In the genomic region with DNA sequence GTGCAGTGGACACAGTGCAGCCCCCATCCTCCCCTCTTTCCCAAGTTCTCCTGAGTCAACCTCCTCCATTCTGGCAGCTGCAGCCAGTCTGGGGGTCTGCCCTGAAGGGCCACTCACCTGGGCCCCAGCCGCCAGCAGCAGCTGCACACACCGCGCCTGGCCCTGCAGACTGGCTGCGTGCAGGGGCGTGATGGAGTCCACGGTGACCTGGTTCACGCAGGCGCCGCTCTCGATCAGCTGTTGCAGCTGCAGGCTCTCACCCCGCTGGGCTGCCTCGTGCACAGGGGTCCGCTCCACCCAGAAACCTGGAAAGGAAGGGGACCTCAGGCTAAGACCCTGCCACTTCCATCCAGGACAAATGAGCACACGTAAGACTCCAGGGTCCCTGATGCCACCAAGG, we compare ENCODE assay signal across 18 cellular contexts. TPM values are rescaled to one million over a fixed set of nuclear protein-coding genes. Genes with fewer than 3 reads are reported as not detected.
DNase-seq lines count a peak whose midpoint lies in the region; ATAC-seq, FAIRE-seq and TF ChIP-seq lines count a peak whose summit lies in the region.
"Had no signal": no experiment of that assay in that cellular context is flagged by ENCODE, and none has a peak within 500 bp of the region (broad histone marks: within the 10 kb centered on the region; RNA-seq: fewer than 3 reads in every experiment).

No MANE protein-coding gene starts in this region.

- H3K23ac ChIP-seq in H1 (ENCODE audit: insufficient read length): no peak overlapping the region

- no peak overlapping the region for H3K4me3 Mint-ChIP-seq in mesothelial cell of epicardium
- H3K4me3 Mint-ChIP-seq in endodermal cell: no peak overlapping the region
- H3K4me3 Mint-ChIP-seq: CD4-positive, CD25-positive, alpha-beta regulatory T cell had no signal

- no peak overlapping the region; the same call in 1 of the 2 replicates for H3K18ac ChIP-seq in H1 (ENCODE audit: extremely low read depth, low read length)

- 99% methylated on average over 13 of the region's 14 CpGs; no CpG with 5 or more reads in 1 of the 2 experiments for WGBS in H1 (ENCODE audit: extremely low coverage in 1 of 2, insufficient coverage in 1 of 2, insufficient read length in 1 of 2, insufficient replicate concordance in 2 of 2, low coverage in 1 of 2, low lambda C conversion rate in 2 of 2, missing lambda C conversion rate in 1 of 2), 2 experiments
- 95 to 96% methylated on average over 12 to 14 of the region's 14 CpGs for WGBS in endodermal cell (ENCODE audit: insufficient coverage in 1 of 2, insufficient read length in 1 of 2), 2 experiments

- H3K9me3 Mint-ChIP-seq in mesothelial cell of epicardium: no peaks in the 10 kb centered on the region
- no peaks in the 10 kb centered on the region for H3K9me3 Mint-ChIP-seq in endodermal cell
- H3K9me3 Mint-ChIP-seq: CD4-positive, CD25-positive, alpha-beta regulatory T cell had no signal

- H2AK5ac ChIP-seq in H1 (ENCODE audit: low read depth, low read length): no peak overlapping the region

- H4K20me1 ChIP-seq in H1 (replicated peaks in 1 of 2; ENCODE audit: control insufficient read depth in 1 of 2, insufficient read depth in 2 of 2, low read length in 2 of 2): peaks cover 0 to 2% of the 10 kb centered on the region in 2 experiments

- H3K27ac ChIP-seq in HUES6 (ENCODE audit: low read depth, low read length) (no peak overlapping the region), H1 (ENCODE audit: low read depth, low read length) (no peak overlapping the region), thoracic aorta (peak overlapping the region; percentile 34 to 52), endodermal cell (ENCODE audit: low read depth, low read length) (no peak overlapping the region)
- H3K27ac ChIP-seq: GM23248, KMS-11 had no signal

- H2BK5ac ChIP-seq in H1 (ENCODE audit: low read depth, low read length): 0 out of 2 replicates have a peak overlapping the region, but pooled peaks have one; percentile 39

- H2BK15ac ChIP-seq in H1 (ENCODE audit: low read length): no peak overlapping the region

- no peak overlapping the region for H3K4ac ChIP-seq in H1 (replicated peaks; ENCODE audit: insufficient read length, low read depth, low read length)

- no peak for DNase-seq in H1 (ENCODE audit: low read depth in 1 of 2, low spot score in 2 of 2)
- DNase-seq in mesothelial cell of epicardium (ENCODE audit: low spot score in 2 of 2, unreplicated experiment in 2 of 2): no peak
- DNase-seq in thoracic aorta (ENCODE audit: low spot score): no peak
- DNase-seq in MV-4-11 (lab: John Stamatoyannopoulos, UW): no peak
- DNase-seq in endodermal cell: no peak
- DNase-seq: AML-193; CD4-positive, CD25-positive, alpha-beta regulatory T cell; GM23248; MM.1S; NCI-H1105 treated with DMSO at 0.1 percent for 48 hours; NCI-H187; NCI-H446 treated with DMSO at 0.1 percent for 48 hours; NCI-H774; SHP77 treated with DMSO at 0.1 percent for 48 hours had no signal

- H3K56ac ChIP-seq in H1 (replicated peaks; ENCODE audit: insufficient read length, low read depth, low read length): no peak overlapping the region

- H3K4me3 ChIP-seq in HUES6 (ENCODE audit: low read depth, low read length) (no peak overlapping the region), H1 (ENCODE audit: extremely low read depth in 1 of 4, insufficient read depth in 2 of 4, low read depth in 3 of 4, low read length in 4 of 4) (no peak overlapping the region), thoracic aorta (no peak overlapping the region), endodermal cell (ENCODE audit: low read length) (no peak overlapping the region)
- H3K4me3 ChIP-seq: GM23248 had no signal

- no peak overlapping the region for H3K4me2 ChIP-seq in H1 (ENCODE audit: insufficient read depth in 1 of 2, low read depth in 2 of 2, low read length in 2 of 2)
- H3K4me2 ChIP-seq: KMS-11 had no signal

- no peak for TF ChIP-seq POLR2A in H1 (IDR thresholded peaks at IDR 0.05; ENCODE audit: control extremely low read depth in 1 of 2, low read depth in 2 of 2, low read length in 2 of 2)

- H3K79me1 ChIP-seq in H1 (ENCODE audit: low read depth, low read length): peaks cover 6% of the 10 kb centered on the region

- H3K9me3 ChIP-seq in HUES6 (ENCODE audit: control insufficient read depth, insufficient read depth, low read depth, low read length) (no peaks in the 10 kb centered on the region), H1 (ENCODE audit: insufficient read depth in 2 of 2, low read depth in 1 of 2, low read length in 1 of 2) (no peaks in the 10 kb centered on the region), thoracic aorta (no peaks in the 10 kb centered on the region), endodermal cell (ENCODE audit: control insufficient read depth, low read length) (no peaks in the 10 kb centered on the region)

- no peak for TF ChIP-seq RAD21 in H1 (IDR thresholded peaks at IDR 0.05 in 1 of 2, conservative IDR thresholded peaks at IDR 0.05 in 1 of 2; ENCODE audit: low read depth in 2 of 2, low read length in 2 of 2)

- TF ChIP-seq CTCF in H1 (IDR thresholded peaks at IDR 0.05; ENCODE audit: control extremely low read depth in 1 of 3, insufficient read depth in 1 of 3, low read depth in 1 of 3, low read length in 3 of 3) (no peak), mesothelial cell of epicardium (IDR thresholded peaks at IDR 0.05; ENCODE audit: unreplicated experiment) (no peak), thoracic aorta (IDR thresholded peaks at IDR 0.05) (no peak), endodermal cell (conservative IDR thresholded peaks at IDR 0.05) (no peak)

- no peak for TF ChIP-seq EP300 in H1 (IDR thresholded peaks at IDR 0.05; ENCODE audit: borderline replicate concordance in 1 of 2, low read depth in 2 of 2, low read length in 2 of 2)

- peaks cover 22% of the 10 kb centered on the region for H3K36me3 ChIP-seq in HUES6 (ENCODE audit: control insufficient read depth, insufficient read depth, low read length)
- H3K36me3 ChIP-seq in H1 (ENCODE audit: control insufficient read depth in 2 of 4, insufficient read depth in 4 of 4, low read length in 3 of 4): peaks cover 0 to 5% (median 1%) of the 10 kb centered on the region in 4 experiments; a peak in 2 of 8 replicates
- H3K36me3 ChIP-seq in thoracic aorta: peaks cover 28% of the 10 kb centered on the region
- peaks cover 4% of the 10 kb centered on the region for H3K36me3 ChIP-seq in endodermal cell (ENCODE audit: control insufficient read depth, insufficient read depth, low read length)

- H2AFZ ChIP-seq in H1 (ENCODE audit: low read length): no peak overlapping the region
- H2AFZ ChIP-seq: GM23248 had no signal

- H3K9ac ChIP-seq in HUES6 (ENCODE audit: low read length): peak overlapping the region; percentile 4
- H3K9ac ChIP-seq in H1 (replicated peaks in 1 of 4; ENCODE audit: extremely low read depth in 1 of 4, low read depth in 3 of 4, low read length in 3 of 4): no peak overlapping the region
- H3K9ac ChIP-seq in endodermal cell (ENCODE audit: extremely low read depth, low read length, poor library complexity, severe bottlenecking): no peak overlapping the region
- H3K9ac ChIP-seq: GM23248, KMS-11 had no signal

- no peaks in the 10 kb centered on the region for H3K23me2 ChIP-seq in H1 (ENCODE audit: low read depth, low read length)

- POLR2A ChIA-PET in H1 (lab: Charles Lee; ENCODE audit: partially characterized antibody): interaction anchor here (4.5 kb wide), 1 partner anchor 12 kb away, joined by 16 read pairs; no protein-coding TSS in a partner anchor

- H3K27me3 Mint-ChIP-seq in mesothelial cell of epicardium (ENCODE audit: low read depth) (no peaks in the 10 kb centered on the region), endodermal cell (ENCODE audit: insufficient read depth) (no peaks in the 10 kb centered on the region)
- H3K27me3 Mint-ChIP-seq: CD4-positive, CD25-positive, alpha-beta regulatory T cell had no signal

- H3K4me1 Mint-ChIP-seq in mesothelial cell of epicardium: peaks cover 3% of the 10 kb centered on the region
- H3K4me1 Mint-ChIP-seq in endodermal cell: peaks cover 15% of the 10 kb centered on the region

- peaks cover 11% of the 10 kb centered on the region for H3K36me3 Mint-ChIP-seq in mesothelial cell of epicardium
- H3K36me3 Mint-ChIP-seq in endodermal cell (ENCODE audit: low read depth): peaks cover 21% of the 10 kb centered on the region

- no peak overlapping the region for H2BK120ac ChIP-seq in H1 (replicated peaks; ENCODE audit: low read depth, low read length)

- no peak overlapping the region for H3K14ac ChIP-seq in H1 (ENCODE audit: insufficient read length)

- peaks cover 0 to 3% of the 10 kb centered on the region in 2 experiments; a peak in 2 of 4 replicates for H3K79me2 ChIP-seq in H1 (ENCODE audit: control insufficient read depth in 1 of 2, insufficient read depth in 2 of 2, low read length in 2 of 2)

- no peak overlapping the region for H4K91ac ChIP-seq in H1 (replicated peaks; ENCODE audit: insufficient read length, low read length)

- no peak overlapping the region for H4K5ac ChIP-seq in H1 (ENCODE audit: insufficient read length, low read depth, low read length)

- H2BK12ac ChIP-seq in H1 (ENCODE audit: low read depth, low read length): no peak overlapping the region

- H3K27me3 ChIP-seq in HUES6 (ENCODE audit: control insufficient read depth, insufficient read depth, low read length) (no peaks in the 10 kb centered on the region), H1 (replicated peaks in 1 of 4; ENCODE audit: control insufficient read depth in 3 of 4, extremely low read depth in 1 of 4, insufficient read depth in 3 of 4, low read length in 3 of 4) (no peaks in the 10 kb centered on the region), thoracic aorta (replicated peaks; ENCODE audit: insufficient read depth) (no peaks in the 10 kb centered on the region), endodermal cell (ENCODE audit: control insufficient read depth, insufficient read depth, low read length, poor library complexity, severe bottlenecking) (no peaks in the 10 kb centered on the region)

- no peaks in the 10 kb centered on the region for H3K4me1 ChIP-seq in HUES6 (ENCODE audit: control insufficient read depth, insufficient read depth, low read length)
- peaks cover 0 to 4% (median 0%) of the 10 kb centered on the region in 4 experiments; a peak in 1 of 7 replicates for H3K4me1 ChIP-seq in H1 (replicated peaks in 1 of 4; ENCODE audit: control insufficient read depth in 3 of 4, insufficient read depth in 4 of 4, low read length in 3 of 4)
- peaks cover 6 to 15% of the 10 kb centered on the region in 2 donors for H3K4me1 ChIP-seq in thoracic aorta (ENCODE audit: control insufficient read depth in 1 of 2, low read depth in 2 of 2)
- H3K4me1 ChIP-seq in endodermal cell (ENCODE audit: control insufficient read depth, insufficient read depth, low read length): peaks cover 5% of the 10 kb centered on the region

- no peak for ATAC-seq in thoracic aorta (ENCODE audit: insufficient number of reproducible peaks, low FRiP score, low read depth)
- ATAC-seq in HG03442 (IDR thresholded peaks at IDR 0.05; ENCODE audit: unreplicated experiment): no peak

- CTCF ChIA-PET in H1 (lab: Charles Lee; ENCODE audit: partially characterized antibody): interaction anchor here (1.6 to 1.7 kb wide), 2 partner anchors 23 to 29 kb away, joined by 5 to 6 read pairs; no protein-coding TSS in a partner anchor

- no peak for FAIRE-seq in H1 (lab: Jason Lieb, UNC)
- FAIRE-seq: GM18507 had no signal

- peak overlapping the region; percentile 44; the same call in 1 of the 2 replicates for H4K8ac ChIP-seq in H1 (ENCODE audit: extremely low read depth, insufficient read depth, low read length)

- H3K27ac Mint-ChIP-seq in mesothelial cell of epicardium (peak overlapping the region; percentile 16), endodermal cell (no peak overlapping the region)

- no peak overlapping the region for H2BK20ac ChIP-seq in H1 (ENCODE audit: low read length)

RNA-seq across cellular contexts. Expression of gene ASB13, which starts 13.6 kb away (rescaled TPM):
- 20.2 and 22.2 TPM in 2 replicates for total RNA-seq in H1 (2021; fragmentation: NEBNext Ultra II Directional; extraction: Animal tissue kit (Norgen Biotek cat#: 25700))
- polyA plus RNA-seq in H1 (2011; rRNA removed): 12.3 and 17.0 TPM in 2 replicates
- polyA plus RNA-seq in H1 (2011; cell fraction: cytosol; rRNA removed): 14.7 TPM
- 18.5 TPM for polyA plus RNA-seq in H1 (2011; cell fraction: nucleus; rRNA removed)
- 10.5 to 16.5 TPM (median 12.9 TPM) in 4 replicates for polyA plus RNA-seq in H1 (2012, experiment 1 of 2)
- 19.8 TPM for polyA plus RNA-seq in H1 (2012, experiment 2 of 2)
- polyA plus RNA-seq in H1 (2013, experiment 1 of 2): 7.8 TPM
- polyA plus RNA-seq in H1 (2013, experiment 2 of 2): 8.6 TPM
- polyA minus RNA-seq in H1 (2011; rRNA and poly(A)+ RNA removed): 16.9 and 17.8 TPM in 2 replicates
- 18.7 TPM for polyA minus RNA-seq in H1 (2011; cell fraction: cytosol; rRNA and poly(A)+ RNA removed)
- polyA minus RNA-seq in H1 (2011; cell fraction: nucleus; rRNA and poly(A)+ RNA removed): 9.8 TPM
- total RNA-seq in mesothelial cell of epicardium (26.3 to 28.5 TPM (median 28.0 TPM) in 3 replicates), thoracic aorta (10 to 100 TPM; 15.8 to 16.0 TPM), endodermal cell (10 to 100 TPM; 12.8 to 13.5 TPM)
- 8.4 TPM for polyA plus RNA-seq in endodermal cell (2013, experiment 1 of 2)
- 10.6 TPM for polyA plus RNA-seq in endodermal cell (2013, experiment 2 of 2)

RNA-seq across cellular contexts. Expression of gene TASOR2, which starts 31.9 kb away (rescaled TPM):
- 73.8 and 74.9 TPM in 2 replicates for total RNA-seq in H1 (2021; fragmentation: NEBNext Ultra II Directional; extraction: Animal tissue kit (Norgen Biotek cat#: 25700))
- 11.8 and 13.1 TPM in 2 replicates for polyA plus RNA-seq in H1 (2011; rRNA removed)
- polyA plus RNA-seq in H1 (2011; cell fraction: cytosol; rRNA removed): 17.9 TPM
- polyA plus RNA-seq in H1 (2011; cell fraction: nucleus; rRNA removed): 24.2 TPM
- polyA plus RNA-seq in H1 (2012, experiment 1 of 2): 15.3 to 31.3 TPM (median 22.3 TPM) in 4 replicates
- 1.3 TPM for polyA plus RNA-seq in H1 (2012, experiment 2 of 2)
- polyA plus RNA-seq in H1 (2013, experiment 1 of 2): 23.7 TPM
- 25.2 TPM for polyA plus RNA-seq in H1 (2013, experiment 2 of 2)
- 60.4 and 78.6 TPM in 2 replicates for polyA minus RNA-seq in H1 (2011; rRNA and poly(A)+ RNA removed)
- polyA minus RNA-seq in H1 (2011; cell fraction: cytosol; rRNA and poly(A)+ RNA removed): 43.1 TPM
- 78.6 TPM for polyA minus RNA-seq in H1 (2011; cell fraction: nucleus; rRNA and poly(A)+ RNA removed)
- total RNA-seq in mesothelial cell of epicardium (75.2 to 90.1 TPM (median 80.3 TPM) in 3 replicates), thoracic aorta (100 to 1,000 TPM in 1 of 2 donors, 10 to 100 TPM in 1; 43.9 to 123 TPM), endodermal cell (10 to 100 TPM; 47.1 to 53.0 TPM)
- 29.3 TPM for polyA plus RNA-seq in endodermal cell (2013, experiment 1 of 2)
- polyA plus RNA-seq in endodermal cell (2013, experiment 2 of 2): 29.4 TPM

Comparison
In these comparisons a context has a peak if more than half of its experiments do, and no peak if none do; other contexts are left out.
1. H3K27ac ChIP-seq: peak in thoracic aorta (2 of 2); none in HUES6 (single experiment), H1 (single experiment) and endodermal cell (single experiment).